ENCODE assay signal across 13 cellular contexts in the genomic region with DNA sequence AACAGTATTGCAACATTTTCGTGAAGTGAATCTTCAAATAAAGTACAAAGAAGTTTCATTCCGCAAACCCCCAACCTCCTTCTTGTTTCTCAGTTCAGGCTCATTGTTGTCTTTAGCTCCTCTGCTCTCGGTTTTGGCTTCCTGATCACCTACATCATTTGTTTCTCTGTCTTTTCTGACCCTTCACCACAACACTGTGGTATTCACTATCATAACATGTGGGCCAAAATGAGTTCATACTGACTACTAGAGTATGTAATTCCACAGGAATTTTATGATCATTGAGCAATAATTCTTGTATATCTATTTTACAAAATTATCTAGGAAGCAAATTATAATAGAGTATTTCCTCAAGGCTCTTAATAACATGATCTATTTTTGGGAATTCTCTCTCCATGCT.
DNase-seq lines count a peak whose midpoint lies in the region; ATAC-seq and TF ChIP-seq lines count a peak whose summit lies in the region.
"Had no signal": no experiment of that assay in that cellular context is flagged by ENCODE, and none has a peak within 500 bp of the region (broad histone marks: within the 10 kb centered on the region; RNA-seq: fewer than 3 reads in every experiment).

No MANE protein-coding gene starts in this region.

- H3K36me3 ChIP-seq in Panc1 (ENCODE audit: control insufficient read depth, insufficient read depth, low read length) (no peaks in the 10 kb centered on the region), BE2C (no peaks in the 10 kb centered on the region)

- H3K27me3 Mint-ChIP-seq in type B pancreatic cell, result no peaks in the 10 kb centered on the region

- H3K4me1 Mint-ChIP-seq in type B pancreatic cell (ENCODE audit: unreplicated experiment), result peaks cover 34% of the 10 kb centered on the region

- TF ChIP-seq CTCF in Panc1 (IDR thresholded peaks at IDR 0.05), result no peak
- no peak for TF ChIP-seq CTCF in fibroblast of the aortic adventitia (IDR thresholded peaks at IDR 0.05; ENCODE audit: insufficient read depth, low read length)
- TF ChIP-seq CTCF in type B pancreatic cell (conservative IDR thresholded peaks at IDR 0.05), result no peak
- no peak for TF ChIP-seq CTCF in BE2C (IDR thresholded peaks at IDR 0.05; ENCODE audit: low read depth, low read length)

- no peak for DNase-seq in Panc1 (ENCODE audit: low read depth, low spot score)
- peak; percentile 93 for DNase-seq in fibroblast of the aortic adventitia (ENCODE audit: low read depth)
- no peak for DNase-seq in type B pancreatic cell (ENCODE audit: extremely low spot score, unreplicated experiment)
- no peak for DNase-seq in BE2C
- DNase-seq in islet precursor cell, result no peak
- DNase-seq in NK-92 (lab: John Stamatoyannopoulos, UW; ENCODE audit: unreplicated experiment), result no peak
- no peak for DNase-seq in SHP77 treated with DMSO at 0.1 percent for 48 hours (lab: John Stamatoyannopoulos, UW)
- DNase-seq: midbrain; stimulated activated CD4-positive, alpha-beta T cell treated with anti-CD3 and anti-CD28 coated beads, Interleukin-2, amount 100 ng/mL, for 24 hours had no signal

- no peaks in the 10 kb centered on the region for H3K9me3 Mint-ChIP-seq in type B pancreatic cell
- H3K9me3 Mint-ChIP-seq: activated T-helper 2 cell treated with anti-CD3 and anti-CD28 coated beads, Interferon-gamma antibody, Interleukin-2, Interleukin-4, amounts not matched to agents 10 μg/mL and 5 μg/mL and 100 μg/mL, durations not matched to agents 14 hours and 24 hours and 36 hours; IgD-negative memory B cell had no signal

- no TSS peak for BruUV-seq in Panc1 (replicated peaks; lab: Mats Ljungman, UMichigan)

- H3K27ac Mint-ChIP-seq in type B pancreatic cell, result peak overlapping the region; percentile 9
- H3K27ac Mint-ChIP-seq: activated T-helper 2 cell treated with anti-CD3 and anti-CD28 coated beads, Interferon-gamma antibody, Interleukin-2, Interleukin-4, amounts not matched to agents 10 μg/mL and 5 μg/mL and 100 μg/mL, durations not matched to agents 14 hours and 24 hours and 36 hours; IgD-negative memory B cell had no signal

- H3K27ac ChIP-seq in Panc1 (ENCODE audit: low read length), result peak overlapping the region; percentile 29; the same call in 1 of the 2 replicates

- no peak overlapping the region for H3K4me3 Mint-ChIP-seq in type B pancreatic cell
- H3K4me3 Mint-ChIP-seq: IgD-negative memory B cell had no signal

- POLR2A ChIA-PET in Panc1 (lab: Charles Lee), result no interaction called here

- ATAC-seq in GM21717 (IDR thresholded peaks at IDR 0.05; ENCODE audit: unreplicated experiment), result peak; percentile 93
- no peak for ATAC-seq in Panc1
- ATAC-seq: HCT116 had no signal

- H3K4me1 ChIP-seq in Panc1 (ENCODE audit: control insufficient read depth, insufficient read depth, low read length) (no peaks in the 10 kb centered on the region; the same call in 1 of the 2 replicates), BE2C (peaks cover 19% of the 10 kb centered on the region)

- no peaks in the 10 kb centered on the region for H3K36me3 Mint-ChIP-seq in type B pancreatic cell
- H3K36me3 Mint-ChIP-seq: IgD-negative memory B cell had no signal

- H3K4me3 ChIP-seq in Panc1 (ENCODE audit: low read depth in 2 of 2, low read length in 2 of 2), result no peak overlapping the region
- no peak overlapping the region for H3K4me3 ChIP-seq in fibroblast of the aortic adventitia (ENCODE audit: low read depth, low read length)
- no peak overlapping the region for H3K4me3 ChIP-seq in BE2C (ENCODE audit: low read depth, low read length)

- H3K27me3 ChIP-seq in Panc1 (ENCODE audit: control insufficient read depth, insufficient read depth, low read length) (no peaks in the 10 kb centered on the region), BE2C (no peaks in the 10 kb centered on the region)

- intact Hi-C loops in Panc1 (cut with micrococcal nuclease; ENCODE audit: unreplicated experiment), result loop anchor here (10.0 kb wide), 1 partner anchor 480 kb away; no protein-coding TSS in a partner anchor

- H3K9me3 ChIP-seq in Panc1 (ENCODE audit: control insufficient read depth, insufficient read depth, low read depth, low read length) (no peaks in the 10 kb centered on the region), BE2C (no peaks in the 10 kb centered on the region)

- in situ Hi-C loops in Panc1 (cut with HindIII; ENCODE audit: low pct_unique_long_range_greater_than_20kb, low sequenced_read_pairs), result no loop called here

- CTCF ChIA-PET in Panc1 (lab: Charles Lee), result no interaction called here
